Comparison of ENCODE assay signal across 11 cellular contexts in genomic region chr20:47349365-47350180, GRCh38. TPM values are rescaled to one million over a fixed set of nuclear protein-coding genes. Genes with fewer than 3 reads are reported as not detected.
DNase-seq lines count a peak whose midpoint lies in the region; ATAC-seq and TF ChIP-seq lines count a peak whose summit lies in the region.
"Had no signal": no experiment of that assay in that cellular context is flagged by ENCODE, and none has a peak within 500 bp of the region (broad histone marks: within the 10 kb centered on the region; RNA-seq: fewer than 3 reads in every experiment).

No MANE protein-coding gene starts in this region.

- peaks cover 6% of the 10 kb centered on the region for H3K79me1 ChIP-seq in mesenchymal stem cell (replicated peaks; ENCODE audit: low read length, poor library complexity, severe bottlenecking)

- DNase-seq in breast epithelium (ENCODE audit: low spot score in 2 of 2) (no peak), MCF 10A (ENCODE audit: unreplicated experiment) (no peak), mesenchymal stem cell (no peak), upper lobe of right lung (no peak), Caco-2 (no peak), middle frontal gyrus (ENCODE audit: extremely low spot score, low spot score) (no peak)
- DNase-seq: activated naive CD4-positive, alpha-beta T cell treated with anti-CD3 and anti-CD28 coated beads, Interleukin-2, amount 10 ng/mL, durations not matched to agents 7 days and 5 days; NCI-H2171 treated with DMSO at 0.1 percent for 48 hours; stimulated activated CD4-positive, alpha-beta T cell treated with anti-CD3 and anti-CD28 coated beads, Interleukin-4, amount 100 ng/mL, for 24 hours had no signal

- H3K4me3 ChIP-seq in breast epithelium (no peak overlapping the region), mesenchymal stem cell (ENCODE audit: insufficient read depth in 1 of 2, low read depth in 1 of 2, low read length in 2 of 2) (no peak overlapping the region), upper lobe of right lung (no peak overlapping the region), Caco-2 (ENCODE audit: low read depth, low read length) (no peak overlapping the region)

- peak overlapping the region in 1 of 2 experiments; percentile 61 for H3K4ac ChIP-seq in mesenchymal stem cell (ENCODE audit: low read depth in 1 of 2, low read length in 2 of 2)

- ATAC-seq in upper lobe of right lung (no peak), HG03432 (IDR thresholded peaks at IDR 0.05; ENCODE audit: unreplicated experiment) (no peak)

- no peak overlapping the region for H3K23ac ChIP-seq in mesenchymal stem cell (ENCODE audit: low read length in 2 of 2)

- intact Hi-C loops in breast epithelium (cut with DNase I; ENCODE audit: low total_unique reads): no loop called here
- intact Hi-C loops in MCF 10A (cut with micrococcal nuclease): no loop called here
- intact Hi-C loops in upper lobe of right lung (cut with DNase I): no loop called here
- intact Hi-C loops in Caco-2 (cut with micrococcal nuclease; ENCODE audit: unreplicated experiment): no loop called here

- peak overlapping the region; percentile 36 for H2BK120ac ChIP-seq in mesenchymal stem cell (ENCODE audit: low read depth, low read length)

- no peak overlapping the region for H3K4me2 ChIP-seq in mesenchymal stem cell (ENCODE audit: low read length, poor library complexity, severe bottlenecking)

- BruUV-seq in MCF 10A (replicated peaks; lab: Mats Ljungman, UMichigan) (no TSS peak), Caco-2 (replicated peaks; lab: Mats Ljungman, UMichigan) (no TSS peak)

- peak overlapping the region; percentile 40 for H3K9ac ChIP-seq in mesenchymal stem cell (ENCODE audit: low read length)

- H3K36me3 Mint-ChIP-seq in MCF 10A (ENCODE audit: insufficient read depth, unreplicated experiment) (no peaks in the 10 kb centered on the region), Caco-2 (ENCODE audit: insufficient read depth, unreplicated experiment) (peaks cover 11% of the 10 kb centered on the region)

- peak overlapping the region in 1 of 2 experiments; percentile 85 for H3K18ac ChIP-seq in mesenchymal stem cell (ENCODE audit: low read depth in 1 of 2, low read length in 2 of 2)

- H4K8ac ChIP-seq in mesenchymal stem cell (ENCODE audit: low read length): no peak overlapping the region

- H3K27me3 Mint-ChIP-seq in MCF 10A (ENCODE audit: insufficient read depth, unreplicated experiment) (no peaks in the 10 kb centered on the region), Caco-2 (ENCODE audit: insufficient read depth, unreplicated experiment) (no peaks in the 10 kb centered on the region)
- H3K27me3 Mint-ChIP-seq: activated naive CD4-positive, alpha-beta T cell treated with anti-CD3 and anti-CD28 coated beads, Interleukin-2, amount 10 ng/mL, durations not matched to agents 7 days and 5 days had no signal

- H3K27ac ChIP-seq in breast epithelium (peak overlapping the region; percentile 89 to 99), cingulate gyrus (ENCODE audit: low read depth, low read length) (peak overlapping the region; percentile 100), mesenchymal stem cell (ENCODE audit: low read length, poor library complexity, severe bottlenecking) (peak overlapping the region; percentile 26), upper lobe of right lung (peak overlapping the region; percentile 98)

- H2AK5ac ChIP-seq in mesenchymal stem cell (ENCODE audit: low read length, severe bottlenecking): peak overlapping the region; percentile 38

- no peaks in the 10 kb centered on the region for H3K9me3 ChIP-seq in breast epithelium
- H3K9me3 ChIP-seq in mesenchymal stem cell (ENCODE audit: control insufficient read depth, low read length): no peaks in the 10 kb centered on the region
- no peaks in the 10 kb centered on the region for H3K9me3 ChIP-seq in upper lobe of right lung
- H3K9me3 ChIP-seq in Caco-2: no peaks in the 10 kb centered on the region

- H3K27ac Mint-ChIP-seq in MCF 10A (ENCODE audit: low read depth, unreplicated experiment) (no peak overlapping the region), Caco-2 (ENCODE audit: unreplicated experiment) (no peak overlapping the region)
- H3K27ac Mint-ChIP-seq: activated naive CD4-positive, alpha-beta T cell treated with anti-CD3 and anti-CD28 coated beads, Interleukin-2, amount 10 ng/mL, durations not matched to agents 7 days and 5 days had no signal

- TF ChIP-seq CTCF in breast epithelium (IDR thresholded peaks at IDR 0.05): no peak
- no peak for TF ChIP-seq CTCF in MCF 10A (IDR thresholded peaks at IDR 0.05; ENCODE audit: unreplicated experiment)
- TF ChIP-seq CTCF in upper lobe of right lung (IDR thresholded peaks at IDR 0.05): no peak
- TF ChIP-seq CTCF in Caco-2 (IDR thresholded peaks at IDR 0.05; ENCODE audit: insufficient read depth in 1 of 2, low read depth in 1 of 2, low read length in 1 of 2, severe bottlenecking in 1 of 2, unreplicated experiment in 1 of 2): no peak

- H3K4me1 Mint-ChIP-seq in MCF 10A (ENCODE audit: insufficient read depth, unreplicated experiment): peaks cover 33% of the 10 kb centered on the region
- H3K4me1 Mint-ChIP-seq in Caco-2 (ENCODE audit: low read depth, unreplicated experiment): peaks cover 27% of the 10 kb centered on the region

- no peak overlapping the region for H4K91ac ChIP-seq in mesenchymal stem cell (ENCODE audit: low read length)

- no peak overlapping the region for H2AFZ ChIP-seq in mesenchymal stem cell (ENCODE audit: low read depth, low read length)

- no peaks in the 10 kb centered on the region for H3K27me3 ChIP-seq in breast epithelium
- no peaks in the 10 kb centered on the region for H3K27me3 ChIP-seq in mesenchymal stem cell (ENCODE audit: control insufficient read depth in 1 of 2, insufficient read depth in 1 of 2, low read length in 2 of 2)
- no peaks in the 10 kb centered on the region for H3K27me3 ChIP-seq in upper lobe of right lung
- no peaks in the 10 kb centered on the region for H3K27me3 ChIP-seq in Caco-2 (replicated peaks; ENCODE audit: control insufficient read depth, insufficient read depth, low read length)

- CTCF ChIA-PET in MCF 10A (lab: Yijun Ruan, JAX): interaction anchor here (0.5 to 4.5 kb wide), 10 partner anchors 10 to 80 kb away, joined by 3 to 20 read pairs (median 3); no protein-coding TSS in a partner anchor
- CTCF ChIA-PET in Caco-2 (lab: Charles Lee): interaction anchor here (1.7 to 2.8 kb wide), 2 partner anchors 34 kb away, joined by 13 to 14 read pairs; no protein-coding TSS in a partner anchor

- 69% methylated on average over 7 of the region's 7 CpGs for WGBS in mesenchymal stem cell

- H3K36me3 ChIP-seq in breast epithelium (no peaks in the 10 kb centered on the region), mesenchymal stem cell (ENCODE audit: control insufficient read depth in 1 of 2, insufficient read depth in 2 of 2, low read depth in 1 of 2, low read length in 2 of 2) (peaks cover 20% of the 10 kb centered on the region in 2 experiments), upper lobe of right lung (peaks cover 17% of the 10 kb centered on the region), Caco-2 (ENCODE audit: control insufficient read depth, insufficient read depth, low read length) (peaks cover 6% of the 10 kb centered on the region)

- H3K4me3 Mint-ChIP-seq in MCF 10A (ENCODE audit: unreplicated experiment) (no peak overlapping the region), Caco-2 (ENCODE audit: unreplicated experiment) (no peak overlapping the region)
- H3K4me3 Mint-ChIP-seq: activated naive CD4-positive, alpha-beta T cell treated with anti-CD3 and anti-CD28 coated beads, Interleukin-2, amount 10 ng/mL, durations not matched to agents 7 days and 5 days had no signal

- POLR2A ChIA-PET in MCF 10A (lab: Yijun Ruan, JAX) (interaction anchor here (0.6 to 19.8 kb wide), 8 partner anchors 9 to 1500 kb away, joined by 3 to 1977 read pairs (median 4); partner anchors contain the start of gene ZMYND8), Caco-2 (lab: Charles Lee) (interaction anchor here (1.4 kb wide), 1 partner anchor 9 kb away, joined by 4 read pairs; no protein-coding TSS in a partner anchor)

- H2BK15ac ChIP-seq in mesenchymal stem cell (ENCODE audit: low read depth, poor library complexity, severe bottlenecking): no peak overlapping the region

- H2BK5ac ChIP-seq in mesenchymal stem cell (ENCODE audit: low read depth, low read length, poor library complexity, severe bottlenecking): no peak overlapping the region

- H3K4me1 ChIP-seq in breast epithelium (peaks cover 19 to 52% of the 10 kb centered on the region in 2 donors), mesenchymal stem cell (ENCODE audit: control insufficient read depth, insufficient read depth, low read depth, low read length) (peaks cover 20% of the 10 kb centered on the region), upper lobe of right lung (peaks cover 73% of the 10 kb centered on the region), Caco-2 (peaks cover 60% of the 10 kb centered on the region)

- no peak overlapping the region for H3K14ac ChIP-seq in mesenchymal stem cell (ENCODE audit: low read length in 2 of 2)

- no peak for TF ChIP-seq POLR2A in breast epithelium (IDR thresholded peaks at IDR 0.05)

- peak overlapping the region in 1 of 2 experiments; percentile 28 for H2BK12ac ChIP-seq in mesenchymal stem cell (ENCODE audit: low read length in 2 of 2)

- H3K9me3 Mint-ChIP-seq in MCF 10A (ENCODE audit: unreplicated experiment): no peaks in the 10 kb centered on the region
- H3K9me3 Mint-ChIP-seq in Caco-2 (ENCODE audit: unreplicated experiment): no peaks in the 10 kb centered on the region
- H3K9me3 Mint-ChIP-seq: activated naive CD4-positive, alpha-beta T cell treated with anti-CD3 and anti-CD28 coated beads, Interleukin-2, amount 10 ng/mL, durations not matched to agents 7 days and 5 days had no signal

RNA-seq across cellular contexts. Expression of gene ZMYND8, which starts 6.9 kb away (rescaled TPM):
- 10 to 100 TPM; 40.6 to 47.7 (median 41.4) TPM for total RNA-seq in breast epithelium
- 126 and 127 TPM in 2 replicates for total RNA-seq in MCF 10A (2022)
- polyA plus RNA-seq in mesenchymal stem cell (2013, experiment 1 of 2): 21.6 TPM
- 24.4 TPM for polyA plus RNA-seq in mesenchymal stem cell (2013, experiment 2 of 2)
- 45.7 TPM for total RNA-seq in upper lobe of right lung
- 180 and 194 TPM in 2 replicates for total RNA-seq in Caco-2 (2022)

Comparison
In these comparisons a context has a peak if more than half of its experiments do, and no peak if none do; other contexts are left out.
1. H3K27ac ChIP-seq: peak in every context shown above with its lines; median percentile 100 in cingulate gyrus; 98 in upper lobe of right lung; 94 in breast epithelium; 26 in mesenchymal stem cell.